24 cellular contexts compared by ENCODE assay signal in genomic region chr7:5065107-5065407, GRCh38. TPM values are rescaled to one million over a fixed set of nuclear protein-coding genes. Genes with fewer than 3 reads are reported as not detected.
DNase-seq lines count a peak whose midpoint lies in the region; ATAC-seq, FAIRE-seq and TF ChIP-seq lines count a peak whose summit lies in the region.
"Had no signal": no experiment of that assay in that cellular context is flagged by ENCODE, and none has a peak within 500 bp of the region (broad histone marks: within the 10 kb centered on the region; RNA-seq: fewer than 3 reads in every experiment).

No MANE protein-coding gene starts in this region.

- peaks cover 18 to 33% of the 10 kb centered on the region in 2 donors for H3K9me3 Mint-ChIP-seq in activated T-cell treated with anti-CD3 and anti-CD28 coated beads, Interleukin-2, amount 50 U/mL, for 72 hours
- H3K9me3 Mint-ChIP-seq in activated T-cell treated with anti-CD3 and anti-CD28 coated beads, Interleukin-2, amount 50 U/mL, for 4 hours = peaks cover 67% of the 10 kb centered on the region

- BruUV-seq in endothelial cell of umbilical vein (replicated peaks; lab: Mats Ljungman, UMichigan) = TSS peak; percentile 4

- dilution Hi-C loops in endothelial cell of umbilical vein (cut with MboI; ENCODE audit: extremely low pct_ligation_motif_present, low sequenced_read_pairs) = no loop called here

- no peak overlapping the region for H3K27ac ChIP-seq in HUES64 (ENCODE audit: low read depth, low read length)
- H3K27ac ChIP-seq in endothelial cell of umbilical vein (ENCODE audit: insufficient read depth, low read depth, low read length) = no peak overlapping the region
- H3K27ac ChIP-seq in subcutaneous abdominal adipose tissue (ENCODE audit: low read depth, low read length) = no peak overlapping the region
- H3K27ac ChIP-seq: 22Rv1, ascending aorta, RWPE1, testis had no signal

- POLR2A ChIA-PET in endothelial cell of umbilical vein (lab: Charles Lee) = no interaction called here

- no peak for DNase-seq in activated T-cell treated with anti-CD3 and anti-CD28 coated beads, Interleukin-2, amount 50 U/mL, for 72 hours
- no peak for DNase-seq in activated T-cell treated with anti-CD3 and anti-CD28 coated beads, Interleukin-2, amount 50 U/mL, for 4 hours
- DNase-seq in endothelial cell of umbilical vein (ENCODE audit: low read depth, low spot score) (no peak), OCI-M1 (lab: John Stamatoyannopoulos, UW) (no peak)
- DNase-seq: activated CD4-positive, alpha-beta T cell treated with anti-CD3 and anti-CD28 coated beads for 48 hours; activated T-cell treated with anti-CD3 and anti-CD28 coated beads, Interleukin-2, amount 50 U/mL, for 24 hours; COR-L47; H9; NCI-H2081 treated with DMSO at 0.1 percent for 48 hours; NCI-H345; NCI-H748 treated with DMSO at 0.1 percent for 48 hours; nucleus accumbens; SK-N-SH; small intestine; testis had no signal

- no peaks in the 10 kb centered on the region for H3K79me2 ChIP-seq in endothelial cell of umbilical vein (ENCODE audit: control insufficient read depth, insufficient read depth, low read length)

- H3K4me2 ChIP-seq in endothelial cell of umbilical vein (ENCODE audit: insufficient read depth, low read length) = no peak overlapping the region
- H3K4me2 ChIP-seq: SK-N-SH had no signal

- peak overlapping the region; percentile 29 for H3K4me3 ChIP-seq in HUES64 (ENCODE audit: low read length)
- no peak overlapping the region for H3K4me3 ChIP-seq in endothelial cell of umbilical vein (replicated peaks in 1 of 3; ENCODE audit: insufficient read depth in 1 of 3, low read depth in 1 of 3, low read length in 3 of 3)
- H3K4me3 ChIP-seq in subcutaneous abdominal adipose tissue (ENCODE audit: low read depth in 1 of 5, low read length in 5 of 5) = peak overlapping the region; percentile 34 to 63 (median 51)
- H3K4me3 ChIP-seq: testis had no signal

- H3K36me3 ChIP-seq in HUES64 (ENCODE audit: insufficient read depth, low read length) = peaks cover 80% of the 10 kb centered on the region
- H3K36me3 ChIP-seq in endothelial cell of umbilical vein (ENCODE audit: control insufficient read depth in 2 of 2, extremely low read depth in 1 of 2, insufficient read depth in 2 of 2, low read length in 2 of 2) = peaks cover 15 to 18% of the 10 kb centered on the region in 2 experiments
- H3K36me3 ChIP-seq in subcutaneous abdominal adipose tissue (ENCODE audit: control insufficient read depth in 5 of 5, insufficient read depth in 5 of 5, low read length in 5 of 5) = peaks cover 43 to 71% (median 49%) of the 10 kb centered on the region in 5 donors

- no peaks in the 10 kb centered on the region for H4K20me1 ChIP-seq in endothelial cell of umbilical vein (replicated peaks; ENCODE audit: control insufficient read depth, extremely low read depth, insufficient read depth, low read length)

- no peaks in the 10 kb centered on the region for H3K9me1 ChIP-seq in endothelial cell of umbilical vein (replicated peaks; ENCODE audit: control insufficient read depth, extremely low read depth, insufficient read depth, low read length)

- CTCF ChIA-PET in endothelial cell of umbilical vein (lab: Charles Lee) = no interaction called here

- H3K36me3 Mint-ChIP-seq in activated T-cell treated with anti-CD3 and anti-CD28 coated beads, Interleukin-2, amount 50 U/mL, for 72 hours (ENCODE audit: insufficient read depth in 2 of 2) = peaks cover 52 to 80% of the 10 kb centered on the region in 2 donors
- H3K36me3 Mint-ChIP-seq in activated T-cell treated with anti-CD3 and anti-CD28 coated beads, Interleukin-2, amount 50 U/mL, for 4 hours (ENCODE audit: insufficient read depth) = peaks cover 69% of the 10 kb centered on the region

- H3K27ac Mint-ChIP-seq in activated T-cell treated with anti-CD3 and anti-CD28 coated beads, Interleukin-2, amount 50 U/mL, for 72 hours = peak overlapping the region; percentile 82
- H3K27ac Mint-ChIP-seq: activated naive CD4-positive, alpha-beta T cell treated with anti-CD3 and anti-CD28 coated beads, Interleukin-2, amount 50 U/mL, for 24 hours; activated T-cell treated with anti-CD3 and anti-CD28 coated beads, Interleukin-2, amount 50 U/mL, for 24 hours; H9; memory B cell had no signal

- H3K4me1 Mint-ChIP-seq in activated T-cell treated with anti-CD3 and anti-CD28 coated beads, Interleukin-2, amount 50 U/mL, for 72 hours (ENCODE audit: low read depth) = no peaks in the 10 kb centered on the region
- H3K4me1 Mint-ChIP-seq in activated T-cell treated with anti-CD3 and anti-CD28 coated beads, Interleukin-2, amount 50 U/mL, for 4 hours (ENCODE audit: low read depth) = no peaks in the 10 kb centered on the region
- H3K4me1 Mint-ChIP-seq: activated naive CD4-positive, alpha-beta T cell treated with anti-CD3 and anti-CD28 coated beads, Interleukin-2, amount 50 U/mL, for 24 hours; H9; memory B cell had no signal

- intact Hi-C loops in endothelial cell of umbilical vein (cut with micrococcal nuclease) = no loop called here

- H3K4me3 Mint-ChIP-seq in activated T-cell treated with anti-CD3 and anti-CD28 coated beads, Interleukin-2, amount 50 U/mL, for 72 hours = no peak overlapping the region
- no peak overlapping the region for H3K4me3 Mint-ChIP-seq in activated T-cell treated with anti-CD3 and anti-CD28 coated beads, Interleukin-2, amount 50 U/mL, for 4 hours
- H3K4me3 Mint-ChIP-seq: activated T-cell treated with anti-CD3 and anti-CD28 coated beads, Interleukin-2, amount 50 U/mL, for 24 hours; H9; memory B cell had no signal

- H2AFZ ChIP-seq in endothelial cell of umbilical vein (ENCODE audit: low read depth, low read length) = no peak overlapping the region

- ATAC-seq in activated T-cell treated with anti-CD3 and anti-CD28 coated beads, Interleukin-2, amount 50 U/mL, for 72 hours (replicated peaks in 1 of 2) = no peak
- no peak for ATAC-seq in activated T-cell treated with anti-CD3 and anti-CD28 coated beads, Interleukin-2, amount 50 U/mL, for 4 hours
- ATAC-seq in HG03571 (IDR thresholded peaks at IDR 0.05; ENCODE audit: unreplicated experiment) (no peak), HG03442 (IDR thresholded peaks at IDR 0.05; ENCODE audit: unreplicated experiment) (no peak)

- TF ChIP-seq CTCF in endothelial cell of umbilical vein (IDR thresholded peaks at IDR 0.05; ENCODE audit: extremely low read depth in 1 of 2, insufficient read depth in 1 of 2, low read depth in 1 of 2, low read length in 2 of 2) = no peak

- FAIRE-seq in endothelial cell of umbilical vein (lab: Jason Lieb, UNC) = no peak
- FAIRE-seq: small intestine had no signal

- no peak for TF ChIP-seq POLR2A in endothelial cell of umbilical vein (IDR thresholded peaks at IDR 0.05; ENCODE audit: low read depth, low read length)

- H3K27me3 ChIP-seq in HUES64 (ENCODE audit: insufficient read depth, low read length) (no peaks in the 10 kb centered on the region), endothelial cell of umbilical vein (ENCODE audit: control insufficient read depth in 2 of 2, insufficient read depth in 2 of 2, low read length in 2 of 2) (no peaks in the 10 kb centered on the region), subcutaneous abdominal adipose tissue (ENCODE audit: control insufficient read depth in 5 of 5, insufficient read depth in 4 of 5, low read length in 5 of 5) (no peaks in the 10 kb centered on the region)
- H3K27me3 ChIP-seq: ascending aorta, testis had no signal

- H3K9me3 ChIP-seq in HUES64 (ENCODE audit: insufficient read depth, low read depth, low read length) = peaks cover 100% of the 10 kb centered on the region
- H3K9me3 ChIP-seq in endothelial cell of umbilical vein (replicated peaks; ENCODE audit: control insufficient read depth, insufficient read depth, low read length) = peaks cover 34% of the 10 kb centered on the region
- H3K9me3 ChIP-seq in subcutaneous abdominal adipose tissue (ENCODE audit: control insufficient read depth in 5 of 5, low read length in 5 of 5) = peaks cover 69 to 97% (median 90%) of the 10 kb centered on the region in 5 donors
- H3K9me3 ChIP-seq: testis had no signal

- H3K27me3 Mint-ChIP-seq in activated T-cell treated with anti-CD3 and anti-CD28 coated beads, Interleukin-2, amount 50 U/mL, for 72 hours (ENCODE audit: low read depth) = no peaks in the 10 kb centered on the region
- no peaks in the 10 kb centered on the region for H3K27me3 Mint-ChIP-seq in activated T-cell treated with anti-CD3 and anti-CD28 coated beads, Interleukin-2, amount 50 U/mL, for 4 hours (ENCODE audit: low read depth)
- H3K27me3 Mint-ChIP-seq: activated naive CD4-positive, alpha-beta T cell treated with anti-CD3 and anti-CD28 coated beads, Interleukin-2, amount 50 U/mL, for 24 hours; activated T-cell treated with anti-CD3 and anti-CD28 coated beads, Interleukin-2, amount 50 U/mL, for 24 hours; memory B cell had no signal

- H3K9ac ChIP-seq in HUES64 (ENCODE audit: low read depth, low read length) (no peak overlapping the region), endothelial cell of umbilical vein (replicated peaks; ENCODE audit: extremely low read depth, insufficient read depth, low read length) (no peak overlapping the region), subcutaneous abdominal adipose tissue (ENCODE audit: low read length in 5 of 5) (no peak overlapping the region)
- H3K9ac ChIP-seq: SK-N-SH had no signal

- WGBS in HUES64 = 96% methylated on average over 3 of the region's 5 CpGs

- H3K4me1 ChIP-seq in HUES64 (ENCODE audit: insufficient read depth, low read length) = no peaks in the 10 kb centered on the region
- H3K4me1 ChIP-seq in endothelial cell of umbilical vein (ENCODE audit: control insufficient read depth, extremely low read depth, insufficient read depth, low read length) = no peaks in the 10 kb centered on the region
- peaks cover 0 to 6% (median 0%) of the 10 kb centered on the region in 5 donors for H3K4me1 ChIP-seq in subcutaneous abdominal adipose tissue (ENCODE audit: control insufficient read depth in 5 of 5, insufficient read depth in 5 of 5, low read length in 5 of 5)
- H3K4me1 ChIP-seq: ascending aorta, testis had no signal

RNA-seq across cellular contexts. Expression of gene RBAK, which starts 19.4 kb away (rescaled TPM):
- 10 to 100 TPM; 12.9 to 14.8 TPM for total RNA-seq in activated T-cell treated with anti-CD3 and anti-CD28 coated beads, Interleukin-2, amount 50 U/mL, for 72 hours
- total RNA-seq in activated T-cell treated with anti-CD3 and anti-CD28 coated beads, Interleukin-2, amount 50 U/mL, for 4 hours = 1 to 10 TPM; 8.7 to 8.9 (median 8.9) TPM
- polyA plus RNA-seq in HUES64 (2013, experiment 1 of 2) = 7.4 TPM
- polyA plus RNA-seq in HUES64 (2013, experiment 2 of 2) = 8.2 TPM
- total RNA-seq in endothelial cell of umbilical vein = 7.4 and 8.6 TPM in 2 replicates
- polyA plus RNA-seq in endothelial cell of umbilical vein = 0.94 and 1.4 TPM in 2 replicates
- 1.3 and 1.5 TPM in 2 replicates for polyA plus RNA-seq in endothelial cell of umbilical vein (2011; cell fraction: cytosol; rRNA removed)
- 5.7 and 6.8 TPM in 2 replicates for polyA plus RNA-seq in endothelial cell of umbilical vein (2011; cell fraction: nucleus; rRNA removed)
- polyA plus RNA-seq in endothelial cell of umbilical vein (2012) = 3.6 and 4.5 TPM in 2 replicates
- polyA minus RNA-seq in endothelial cell of umbilical vein = 2.4 and 3.1 TPM in 2 replicates
- polyA minus RNA-seq in endothelial cell of umbilical vein (2011; cell fraction: cytosol; rRNA and poly(A)+ RNA removed) = 7.4 TPM
- 6.7 and 11.1 TPM in 2 replicates for polyA minus RNA-seq in endothelial cell of umbilical vein (2011; cell fraction: nucleus; rRNA and poly(A)+ RNA removed)

Comparison
In these comparisons a context has a peak if more than half of its experiments do, and no peak if none do; other contexts are left out.
1. H3K4me3 ChIP-seq: peak in HUES64 (single experiment) and subcutaneous abdominal adipose tissue (5 of 5); none in endothelial cell of umbilical vein (0 of 3).